Comparison of ENCODE assay signal across 2 cellular contexts in the genomic region with DNA sequence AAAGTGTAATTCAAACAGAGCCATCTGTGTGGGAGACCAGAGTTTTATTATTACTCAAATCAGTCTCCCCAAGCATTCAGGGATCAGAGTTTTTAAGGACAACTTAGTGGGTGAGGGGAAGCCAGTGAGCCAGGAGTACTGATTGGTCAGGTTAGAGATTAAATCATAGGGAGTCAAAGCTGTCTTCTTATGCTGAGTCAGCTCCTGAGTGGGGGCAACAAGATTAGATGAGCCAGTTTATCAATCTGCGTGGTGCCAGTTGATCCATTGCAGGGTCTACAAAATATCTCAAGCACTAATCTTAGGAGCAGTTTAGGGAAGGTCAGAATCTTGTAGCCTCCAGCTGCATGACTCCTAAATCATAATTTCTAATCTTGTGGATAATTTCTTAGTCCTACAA.
TF ChIP-seq lines count a peak whose summit lies in the region.

No MANE protein-coding gene starts in this region.

TF ChIP-seq in A549, 52 proteins besides CTCF, POLR2A, EP300 and RAD21:
- peak; percentile 21 for TF ChIP-seq MAFK (IDR thresholded peaks at IDR 0.05; ENCODE audit: partially characterized antibody)

TF ChIP-seq in H1, 55 proteins besides CTCF, POLR2A, EP300 and RAD21:
- TF ChIP-seq MAFK (IDR thresholded peaks at IDR 0.05; ENCODE audit: low read depth, low read length), result 0 out of 2 replicates have a peak, but pooled peaks have one; percentile 44
